In the genomic region with DNA sequence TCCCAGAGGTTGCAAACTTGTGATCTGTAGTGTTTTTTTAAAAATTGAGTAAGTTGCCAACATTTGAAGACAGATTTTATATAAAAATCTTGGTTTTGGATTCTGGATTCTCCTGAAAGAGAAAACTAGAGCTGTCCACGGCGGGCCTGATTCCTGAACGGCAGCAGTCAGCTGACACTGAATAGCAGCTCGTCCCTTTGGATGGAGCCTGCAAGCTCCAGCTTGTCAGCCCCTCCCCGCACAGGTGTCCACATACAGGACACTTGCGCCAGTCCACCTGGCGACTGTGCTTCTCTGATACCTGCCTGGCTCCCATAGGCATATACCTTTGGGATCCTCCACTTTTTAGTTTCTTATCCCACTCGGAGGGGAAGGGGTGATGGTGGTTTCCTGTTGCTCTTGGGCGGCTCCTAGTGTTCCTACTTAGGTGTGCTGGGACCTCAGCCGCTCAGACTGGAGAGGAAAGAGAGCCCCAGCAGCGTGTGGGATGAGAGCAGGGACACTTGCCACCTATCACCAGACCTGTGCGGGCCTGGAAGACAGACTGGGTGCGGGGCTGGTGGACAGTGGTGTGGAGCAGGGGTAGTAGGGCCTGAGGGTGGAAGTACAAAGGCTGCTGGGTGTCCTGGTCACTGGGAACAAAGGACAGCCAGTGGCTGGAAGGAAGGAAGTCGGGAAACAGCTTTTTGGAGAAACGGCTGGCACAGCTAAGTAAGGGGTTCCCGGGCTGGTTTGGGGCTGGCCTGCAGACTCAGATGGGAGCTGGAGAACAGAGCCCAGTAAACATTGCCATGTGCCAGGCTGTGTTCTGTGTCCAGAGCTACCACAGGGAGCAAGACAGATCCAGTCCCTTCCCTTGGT, we compare ENCODE assay signal across 1 cellular context.
TF ChIP-seq lines count a peak whose summit lies in the region.

No MANE protein-coding gene starts in this region.

TF ChIP-seq in HepG2, 621 proteins besides CTCF, POLR2A, EP300 and RAD21:
- TF ChIP-seq RBM22 (optimal IDR thresholded peaks at IDR 0.05; ENCODE audit: low read length) (peak; percentile 87), ATF7-NPFF (CRISPR knock-in tag; IDR thresholded peaks at IDR 0.05; ENCODE audit: low read depth) (no peak), ZNF549 (CRISPR knock-in tag; IDR thresholded peaks at IDR 0.05) (no peak), ZNF354B (CRISPR knock-in tag; IDR thresholded peaks at IDR 0.05) (no peak), MEIS1 (CRISPR knock-in tag; IDR thresholded peaks at IDR 0.05; ENCODE audit: borderline replicate concordance) (no peak), AGO2 (optimal IDR thresholded peaks at IDR 0.05; ENCODE audit: low read depth, low read length) (peak; percentile 90), POLR2G (IDR thresholded peaks at IDR 0.05; ENCODE audit: low read depth, low read length) (peak; percentile 34), ETV6 (CRISPR knock-in tag; conservative IDR thresholded peaks at IDR 0.05) (no peak), FOXP1 (IDR thresholded peaks at IDR 0.05) (no peak), FOXP1 (CRISPR knock-in tag; IDR thresholded peaks at IDR 0.05) (no peak), ATF1 (CRISPR knock-in tag; IDR thresholded peaks at IDR 0.05) (no peak), ZNF569 (CRISPR knock-in tag; IDR thresholded peaks at IDR 0.05; ENCODE audit: borderline replicate concordance) (no peak), KDM5B (CRISPR knock-in tag; IDR thresholded peaks at IDR 0.05; ENCODE audit: borderline replicate concordance) (peak; percentile 38; the same call in 1 of the 2 replicates), ZNF510 (CRISPR knock-in tag; IDR thresholded peaks at IDR 0.05; ENCODE audit: low read depth) (no peak), KAT2B (IDR thresholded peaks at IDR 0.05; ENCODE audit: borderline replicate concordance, low read depth, low read length) (no peak), NRL (CRISPR knock-in tag; IDR thresholded peaks at IDR 0.05; ENCODE audit: borderline replicate concordance) (peak; percentile 46; the same call in 1 of the 2 replicates), EEA1 (CRISPR knock-in tag; IDR thresholded peaks at IDR 0.05; ENCODE audit: borderline replicate concordance) (0 out of 2 replicates have a peak, but pooled peaks have one; percentile 21), MYNN (CRISPR knock-in tag; IDR thresholded peaks at IDR 0.05; ENCODE audit: low read depth) (no peak), ZNF17 (CRISPR knock-in tag; IDR thresholded peaks at IDR 0.05) (no peak), STAG1 (CRISPR knock-in tag; IDR thresholded peaks at IDR 0.05) (no peak), HIVEP1 (CRISPR knock-in tag; IDR thresholded peaks at IDR 0.05) (0 out of 2 replicates have a peak, but pooled peaks have one; percentile 11), FOSL2 (CRISPR knock-in tag; IDR thresholded peaks at IDR 0.05) (no peak), XBP1 (CRISPR knock-in tag; IDR thresholded peaks at IDR 0.05) (no peak), YY1 (IDR thresholded peaks at IDR 0.05; ENCODE audit: insufficient read depth, insufficient replicate concordance, low read depth, low read length) (no peak), PRPF4 (IDR thresholded peaks at IDR 0.05; ENCODE audit: low read depth, low read length, poor library complexity, severe bottlenecking) (no peak), ZNF207 (IDR thresholded peaks at IDR 0.05; ENCODE audit: borderline replicate concordance) (peak; percentile 58; the same call in 1 of the 2 replicates), ZNF383 (CRISPR knock-in tag; IDR thresholded peaks at IDR 0.05; ENCODE audit: borderline replicate concordance) (no peak)
- TF ChIP-seq, protein P1, sequence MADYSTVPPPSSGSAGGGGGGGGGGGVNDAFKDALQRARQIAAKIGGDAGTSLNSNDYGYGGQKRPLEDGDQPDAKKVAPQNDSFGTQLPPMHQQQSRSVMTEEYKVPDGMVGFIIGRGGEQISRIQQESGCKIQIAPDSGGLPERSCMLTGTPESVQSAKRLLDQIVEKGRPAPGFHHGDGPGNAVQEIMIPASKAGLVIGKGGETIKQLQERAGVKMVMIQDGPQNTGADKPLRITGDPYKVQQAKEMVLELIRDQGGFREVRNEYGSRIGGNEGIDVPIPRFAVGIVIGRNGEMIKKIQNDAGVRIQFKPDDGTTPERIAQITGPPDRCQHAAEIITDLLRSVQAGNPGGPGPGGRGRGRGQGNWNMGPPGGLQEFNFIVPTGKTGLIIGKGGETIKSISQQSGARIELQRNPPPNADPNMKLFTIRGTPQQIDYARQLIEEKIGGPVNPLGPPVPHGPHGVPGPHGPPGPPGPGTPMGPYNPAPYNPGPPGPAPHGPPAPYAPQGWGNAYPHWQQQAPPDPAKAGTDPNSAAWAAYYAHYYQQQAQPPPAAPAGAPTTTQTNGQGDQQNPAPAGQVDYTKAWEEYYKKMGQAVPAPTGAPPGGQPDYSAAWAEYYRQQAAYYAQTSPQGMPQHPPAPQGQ (CRISPR knock-in tag; IDR thresholded peaks at IDR 0.05; ENCODE audit: borderline replicate concordance), result no peak
- TF ChIP-seq, protein P2, sequence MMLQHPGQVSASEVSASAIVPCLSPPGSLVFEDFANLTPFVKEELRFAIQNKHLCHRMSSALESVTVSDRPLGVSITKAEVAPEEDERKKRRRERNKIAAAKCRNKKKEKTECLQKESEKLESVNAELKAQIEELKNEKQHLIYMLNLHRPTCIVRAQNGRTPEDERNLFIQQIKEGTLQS (CRISPR knock-in tag; IDR thresholded peaks at IDR 0.05), result no peak
- TF ChIP-seq, protein P3, sequence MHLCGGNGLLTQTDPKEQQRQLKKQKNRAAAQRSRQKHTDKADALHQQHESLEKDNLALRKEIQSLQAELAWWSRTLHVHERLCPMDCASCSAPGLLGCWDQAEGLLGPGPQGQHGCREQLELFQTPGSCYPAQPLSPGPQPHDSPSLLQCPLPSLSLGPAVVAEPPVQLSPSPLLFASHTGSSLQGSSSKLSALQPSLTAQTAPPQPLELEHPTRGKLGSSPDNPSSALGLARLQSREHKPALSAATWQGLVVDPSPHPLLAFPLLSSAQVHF (CRISPR knock-in tag; IDR thresholded peaks at IDR 0.05), result no peak
- TF ChIP-seq, protein P4, sequence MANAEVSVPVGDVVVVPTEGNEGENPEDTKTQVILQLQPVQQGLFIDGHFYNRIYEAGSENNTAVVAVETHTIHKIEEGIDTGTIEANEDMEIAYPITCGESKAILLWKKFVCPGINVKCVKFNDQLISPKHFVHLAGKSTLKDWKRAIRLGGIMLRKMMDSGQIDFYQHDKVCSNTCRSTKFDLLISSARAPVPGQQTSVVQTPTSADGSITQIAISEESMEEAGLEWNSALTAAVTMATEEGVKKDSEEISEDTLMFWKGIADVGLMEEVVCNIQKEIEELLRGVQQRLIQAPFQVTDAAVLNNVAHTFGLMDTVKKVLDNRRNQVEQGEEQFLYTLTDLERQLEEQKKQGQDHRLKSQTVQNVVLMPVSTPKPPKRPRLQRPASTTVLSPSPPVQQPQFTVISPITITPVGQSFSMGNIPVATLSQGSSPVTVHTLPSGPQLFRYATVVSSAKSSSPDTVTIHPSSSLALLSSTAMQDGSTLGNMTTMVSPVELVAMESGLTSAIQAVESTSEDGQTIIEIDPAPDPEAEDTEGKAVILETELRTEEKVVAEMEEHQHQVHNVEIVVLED (CRISPR knock-in tag; IDR thresholded peaks at IDR 0.05; ENCODE audit: borderline replicate concordance), result no peak
- TF ChIP-seq, protein P5, sequence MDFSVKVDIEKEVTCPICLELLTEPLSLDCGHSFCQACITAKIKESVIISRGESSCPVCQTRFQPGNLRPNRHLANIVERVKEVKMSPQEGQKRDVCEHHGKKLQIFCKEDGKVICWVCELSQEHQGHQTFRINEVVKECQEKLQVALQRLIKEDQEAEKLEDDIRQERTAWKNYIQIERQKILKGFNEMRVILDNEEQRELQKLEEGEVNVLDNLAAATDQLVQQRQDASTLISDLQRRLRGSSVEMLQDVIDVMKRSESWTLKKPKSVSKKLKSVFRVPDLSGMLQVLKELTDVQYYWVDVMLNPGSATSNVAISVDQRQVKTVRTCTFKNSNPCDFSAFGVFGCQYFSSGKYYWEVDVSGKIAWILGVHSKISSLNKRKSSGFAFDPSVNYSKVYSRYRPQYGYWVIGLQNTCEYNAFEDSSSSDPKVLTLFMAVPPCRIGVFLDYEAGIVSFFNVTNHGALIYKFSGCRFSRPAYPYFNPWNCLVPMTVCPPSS (IDR thresholded peaks at IDR 0.05), result no peak
- TF ChIP-seq, protein P6, sequence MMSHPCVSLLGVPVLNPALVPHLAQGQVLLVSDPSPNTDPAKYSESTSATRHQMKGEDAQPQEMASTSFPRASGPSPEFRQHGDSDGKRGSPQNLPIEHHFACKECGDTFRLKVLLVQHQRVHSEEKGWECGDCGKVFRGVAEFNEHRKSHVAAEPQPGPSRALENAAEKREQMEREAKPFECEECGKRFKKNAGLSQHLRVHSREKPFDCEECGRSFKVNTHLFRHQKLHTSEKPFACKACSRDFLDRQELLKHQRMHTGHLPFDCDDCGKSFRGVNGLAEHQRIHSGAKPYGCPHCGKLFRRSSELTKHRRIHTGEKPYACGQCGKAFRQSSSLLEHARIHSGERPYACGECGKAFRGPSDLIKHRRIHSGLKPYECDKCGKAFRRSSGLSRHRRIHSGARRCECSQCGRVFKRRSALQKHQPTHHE (CRISPR knock-in tag; IDR thresholded peaks at IDR 0.05; ENCODE audit: borderline replicate concordance), result no peak
- TF ChIP-seq, protein P7, sequence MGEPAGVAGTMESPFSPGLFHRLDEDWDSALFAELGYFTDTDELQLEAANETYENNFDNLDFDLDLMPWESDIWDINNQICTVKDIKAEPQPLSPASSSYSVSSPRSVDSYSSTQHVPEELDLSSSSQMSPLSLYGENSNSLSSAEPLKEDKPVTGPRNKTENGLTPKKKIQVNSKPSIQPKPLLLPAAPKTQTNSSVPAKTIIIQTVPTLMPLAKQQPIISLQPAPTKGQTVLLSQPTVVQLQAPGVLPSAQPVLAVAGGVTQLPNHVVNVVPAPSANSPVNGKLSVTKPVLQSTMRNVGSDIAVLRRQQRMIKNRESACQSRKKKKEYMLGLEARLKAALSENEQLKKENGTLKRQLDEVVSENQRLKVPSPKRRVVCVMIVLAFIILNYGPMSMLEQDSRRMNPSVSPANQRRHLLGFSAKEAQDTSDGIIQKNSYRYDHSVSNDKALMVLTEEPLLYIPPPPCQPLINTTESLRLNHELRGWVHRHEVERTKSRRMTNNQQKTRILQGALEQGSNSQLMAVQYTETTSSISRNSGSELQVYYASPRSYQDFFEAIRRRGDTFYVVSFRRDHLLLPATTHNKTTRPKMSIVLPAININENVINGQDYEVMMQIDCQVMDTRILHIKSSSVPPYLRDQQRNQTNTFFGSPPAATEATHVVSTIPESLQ (CRISPR knock-in tag; conservative IDR thresholded peaks at IDR 0.05), result no peak
- TF ChIP-seq, protein P8, sequence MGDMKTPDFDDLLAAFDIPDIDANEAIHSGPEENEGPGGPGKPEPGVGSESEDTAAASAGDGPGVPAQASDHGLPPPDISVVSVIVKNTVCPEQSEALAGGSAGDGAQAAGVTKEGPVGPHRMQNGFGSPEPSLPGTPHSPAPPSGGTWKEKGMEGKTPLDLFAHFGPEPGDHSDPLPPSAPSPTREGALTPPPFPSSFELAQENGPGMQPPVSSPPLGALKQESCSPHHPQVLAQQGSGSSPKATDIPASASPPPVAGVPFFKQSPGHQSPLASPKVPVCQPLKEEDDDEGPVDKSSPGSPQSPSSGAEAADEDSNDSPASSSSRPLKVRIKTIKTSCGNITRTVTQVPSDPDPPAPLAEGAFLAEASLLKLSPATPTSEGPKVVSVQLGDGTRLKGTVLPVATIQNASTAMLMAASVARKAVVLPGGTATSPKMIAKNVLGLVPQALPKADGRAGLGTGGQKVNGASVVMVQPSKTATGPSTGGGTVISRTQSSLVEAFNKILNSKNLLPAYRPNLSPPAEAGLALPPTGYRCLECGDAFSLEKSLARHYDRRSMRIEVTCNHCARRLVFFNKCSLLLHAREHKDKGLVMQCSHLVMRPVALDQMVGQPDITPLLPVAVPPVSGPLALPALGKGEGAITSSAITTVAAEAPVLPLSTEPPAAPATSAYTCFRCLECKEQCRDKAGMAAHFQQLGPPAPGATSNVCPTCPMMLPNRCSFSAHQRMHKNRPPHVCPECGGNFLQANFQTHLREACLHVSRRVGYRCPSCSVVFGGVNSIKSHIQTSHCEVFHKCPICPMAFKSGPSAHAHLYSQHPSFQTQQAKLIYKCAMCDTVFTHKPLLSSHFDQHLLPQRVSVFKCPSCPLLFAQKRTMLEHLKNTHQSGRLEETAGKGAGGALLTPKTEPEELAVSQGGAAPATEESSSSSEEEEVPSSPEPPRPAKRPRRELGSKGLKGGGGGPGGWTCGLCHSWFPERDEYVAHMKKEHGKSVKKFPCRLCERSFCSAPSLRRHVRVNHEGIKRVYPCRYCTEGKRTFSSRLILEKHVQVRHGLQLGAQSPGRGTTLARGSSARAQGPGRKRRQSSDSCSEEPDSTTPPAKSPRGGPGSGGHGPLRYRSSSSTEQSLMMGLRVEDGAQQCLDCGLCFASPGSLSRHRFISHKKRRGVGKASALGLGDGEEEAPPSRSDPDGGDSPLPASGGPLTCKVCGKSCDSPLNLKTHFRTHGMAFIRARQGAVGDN (CRISPR knock-in tag; IDR thresholded peaks at IDR 0.05), result peak; percentile 36; the same call in 1 of the 2 replicates
- TF ChIP-seq, protein P9, sequence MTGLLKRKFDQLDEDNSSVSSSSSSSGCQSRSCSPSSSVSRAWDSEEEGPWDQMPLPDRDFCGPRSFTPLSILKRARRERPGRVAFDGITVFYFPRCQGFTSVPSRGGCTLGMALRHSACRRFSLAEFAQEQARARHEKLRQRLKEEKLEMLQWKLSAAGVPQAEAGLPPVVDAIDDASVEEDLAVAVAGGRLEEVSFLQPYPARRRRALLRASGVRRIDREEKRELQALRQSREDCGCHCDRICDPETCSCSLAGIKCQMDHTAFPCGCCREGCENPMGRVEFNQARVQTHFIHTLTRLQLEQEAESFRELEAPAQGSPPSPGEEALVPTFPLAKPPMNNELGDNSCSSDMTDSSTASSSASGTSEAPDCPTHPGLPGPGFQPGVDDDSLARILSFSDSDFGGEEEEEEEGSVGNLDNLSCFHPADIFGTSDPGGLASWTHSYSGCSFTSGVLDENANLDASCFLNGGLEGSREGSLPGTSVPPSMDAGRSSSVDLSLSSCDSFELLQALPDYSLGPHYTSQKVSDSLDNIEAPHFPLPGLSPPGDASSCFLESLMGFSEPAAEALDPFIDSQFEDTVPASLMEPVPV (CRISPR knock-in tag; IDR thresholded peaks at IDR 0.05), result no peak
